In genomic region chr5:148829248-148829594, GRCh38 we compare ENCODE assay signal across 10 cellular contexts. TPM values are rescaled to one million over a fixed set of nuclear protein-coding genes. Genes with fewer than 3 reads are reported as not detected.
A peak's percentile ranks its signal among the peaks of the same experiment; 100 is the strongest.
DNase-seq lines count a peak whose midpoint lies in the region; ATAC-seq and TF ChIP-seq lines count a peak whose summit lies in the region.
"Had no signal": no experiment of that assay in that cellular context is flagged by ENCODE, and none has a peak within 500 bp of the region (broad histone marks: within the 10 kb centered on the region; RNA-seq: fewer than 3 reads in every experiment).

No MANE protein-coding gene starts in this region.

- peaks cover 23% of the 10 kb centered on the region for H3K4me1 ChIP-seq in effector memory CD4-positive, alpha-beta T cell (ENCODE audit: control insufficient read depth, insufficient read depth, low read length, poor library complexity, severe bottlenecking)

- POLR2A ChIA-PET in naive thymus-derived CD8-positive, alpha-beta T cell (lab: Charles Lee), result no interaction called here

- H3K27ac Mint-ChIP-seq in naive thymus-derived CD8-positive, alpha-beta T cell, result peak overlapping the region in 1 of 10 donors; percentile 80

- H3K9me3 Mint-ChIP-seq in naive thymus-derived CD8-positive, alpha-beta T cell, result no peaks in the 10 kb centered on the region

- TF ChIP-seq CTCF in 22Rv1 (IDR thresholded peaks at IDR 0.05) (no peak), LNCaP clone FGC (IDR thresholded peaks at IDR 0.05; ENCODE audit: control insufficient read depth, extremely low read depth, insufficient read depth) (no peak)

- DNase-seq in LNCaP clone FGC (ENCODE audit: low read depth) (no peak), NCI-H1694 (lab: John Stamatoyannopoulos, UW) (no peak)
- no peak for DNase-seq in effector memory CD4-positive, alpha-beta T cell
- no peak for DNase-seq in naive thymus-derived CD8-positive, alpha-beta T cell
- DNase-seq: stimulated activated naive CD4-positive, alpha-beta T cell treated with Interleukin-2 at 50 U/mL for 16 hours; T-helper 9 cell had no signal

- peak overlapping the region in 7 of 10 donors; percentile 3 to 95 (median 67) for H3K4me3 Mint-ChIP-seq in naive thymus-derived CD8-positive, alpha-beta T cell

- no peaks in the 10 kb centered on the region for H3K36me3 Mint-ChIP-seq in naive thymus-derived CD8-positive, alpha-beta T cell

- peak overlapping the region; percentile 89 for H3K4me3 ChIP-seq in LNCaP clone FGC (ENCODE audit: low read depth, low read length)
- H3K4me3 ChIP-seq in effector memory CD4-positive, alpha-beta T cell (ENCODE audit: insufficient read depth, low read depth, low read length, poor library complexity, severe bottlenecking), result peak overlapping the region; percentile 4

- no peaks in the 10 kb centered on the region for H3K36me3 ChIP-seq in effector memory CD4-positive, alpha-beta T cell (ENCODE audit: control insufficient read depth, insufficient read depth, low read length)

- peaks cover 15 to 88% (median 50%) of the 10 kb centered on the region in 4 donors for H3K4me1 Mint-ChIP-seq in naive thymus-derived CD8-positive, alpha-beta T cell

- no peaks in the 10 kb centered on the region for H3K9me3 ChIP-seq in effector memory CD4-positive, alpha-beta T cell (ENCODE audit: control insufficient read depth, low read length)

- no peak for ATAC-seq in naive thymus-derived CD8-positive, alpha-beta T cell
- no peak for ATAC-seq in GM19455 (IDR thresholded peaks at IDR 0.05; ENCODE audit: unreplicated experiment)
- ATAC-seq in GM21619 (IDR thresholded peaks at IDR 0.05; ENCODE audit: unreplicated experiment), result no peak
- ATAC-seq in GM21737 (IDR thresholded peaks at IDR 0.05; ENCODE audit: unreplicated experiment), result no peak

- no peaks in the 10 kb centered on the region for H3K27me3 ChIP-seq in effector memory CD4-positive, alpha-beta T cell (replicated peaks; ENCODE audit: control insufficient read depth, insufficient read depth, low read length, poor library complexity, severe bottlenecking)

- peaks cover 0 to 4% (median 0%) of the 10 kb centered on the region in 5 donors for H3K27me3 Mint-ChIP-seq in naive thymus-derived CD8-positive, alpha-beta T cell

- H3K27ac ChIP-seq in 22Rv1, result peak overlapping the region; percentile 20; the same call in 1 of the 2 replicates
- H3K27ac ChIP-seq in effector memory CD4-positive, alpha-beta T cell (ENCODE audit: insufficient read depth, low read length, poor library complexity, severe bottlenecking), result no peak overlapping the region

RNA-seq across cellular contexts. Expression of gene ADRB2, which starts 2.8 kb away (rescaled TPM):
- 1 to 10 TPM; 2.1 to 2.2 TPM for total RNA-seq in naive thymus-derived CD8-positive, alpha-beta T cell
- 10 to 100 TPM in 1 of 3 donors, under 1 TPM in 1, not detected in 1; 0.33 to 12.9 TPM for polyA plus RNA-seq in naive thymus-derived CD8-positive, alpha-beta T cell
